Comparison of ENCODE assay signal across 8 cellular contexts in the genomic region with DNA sequence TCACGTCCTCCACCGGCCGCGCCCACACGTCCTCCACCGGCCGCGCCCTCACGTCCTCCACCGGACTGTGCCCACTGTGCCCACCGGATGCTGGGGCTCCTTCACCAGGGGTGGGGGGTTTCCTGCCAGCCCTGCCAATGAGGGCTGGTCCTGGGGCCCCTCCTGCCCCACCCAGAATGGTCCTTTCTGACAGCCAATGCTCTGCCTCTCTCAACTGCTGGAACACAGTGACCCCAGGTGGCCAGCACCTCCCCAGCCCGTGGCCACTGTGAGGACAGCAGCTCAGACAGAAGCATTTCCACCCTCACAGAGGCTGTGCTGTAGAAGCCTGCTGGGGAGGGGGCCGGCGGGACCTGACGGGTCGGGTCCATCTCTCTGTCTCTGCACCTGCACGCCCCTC.
A peak's percentile ranks its signal among the peaks of the same experiment; 100 is the strongest.
DNase-seq lines count a peak whose midpoint lies in the region; ATAC-seq lines count a peak whose summit lies in the region.

No MANE protein-coding gene starts in this region.

- H3K27me3 Mint-ChIP-seq in naive thymus-derived CD8-positive, alpha-beta T cell = no peaks in the 10 kb centered on the region

- DNase-seq in EH (ENCODE audit: low read depth) = peak; percentile 56
- peak; percentile 78 for DNase-seq in SK-MEL-5 (ENCODE audit: low read depth, low spot score)
- peak; percentile 77 to 88 for DNase-seq in T47D (ENCODE audit: low read depth in 1 of 2, low spot score in 1 of 2)
- peak in 8 of 10 donors; percentile 24 to 72 (median 37) for DNase-seq in naive thymus-derived CD8-positive, alpha-beta T cell
- no peak for DNase-seq in NCI-H1930 (lab: John Stamatoyannopoulos, UW)
- DNase-seq in dedifferentiated amniotic fluid mesenchymal stem cell (ENCODE audit: extremely low spot score) = no peak
- no peak for DNase-seq in H4 (ENCODE audit: low spot score)
- DNase-seq in NCI-H2081 (lab: John Stamatoyannopoulos, UW) = no peak

- in situ Hi-C loops in SK-MEL-5 (cut with HindIII; ENCODE audit: low pct_unique_long_range_greater_than_20kb, low sequenced_read_pairs) (no loop called here), T47D (cut with HindIII; ENCODE audit: low pct_unique_long_range_greater_than_20kb, low sequenced_read_pairs) (no loop called here)

- no peaks in the 10 kb centered on the region for H3K9me3 Mint-ChIP-seq in naive thymus-derived CD8-positive, alpha-beta T cell

- ATAC-seq in naive thymus-derived CD8-positive, alpha-beta T cell = peak; percentile 49 to 76

- peaks cover 12 to 32% (median 21%) of the 10 kb centered on the region in 4 donors for H3K4me1 Mint-ChIP-seq in naive thymus-derived CD8-positive, alpha-beta T cell

- H3K27ac Mint-ChIP-seq in naive thymus-derived CD8-positive, alpha-beta T cell = peak overlapping the region in 6 of 10 donors; percentile 25 to 82 (median 64)

- POLR2A ChIA-PET in naive thymus-derived CD8-positive, alpha-beta T cell (lab: Charles Lee) = interaction anchor here (0.9 kb wide), 1 partner anchor 32 kb away, joined by 3 read pairs; no protein-coding TSS in a partner anchor

- peaks cover 0 to 7% (median 0%) of the 10 kb centered on the region in 3 donors for H3K36me3 Mint-ChIP-seq in naive thymus-derived CD8-positive, alpha-beta T cell

- H3K4me3 Mint-ChIP-seq in naive thymus-derived CD8-positive, alpha-beta T cell = peak overlapping the region in 1 of 10 donors; percentile 33

Comparison
In these comparisons a context has a peak if more than half of its experiments do, and no peak if none do; other contexts are left out.
1. DNase-seq: peak in EH (single experiment), SK-MEL-5 (single experiment), T47D (2 of 2) and naive thymus-derived CD8-positive, alpha-beta T cell (8 of 10); none in NCI-H1930 (0 of 2), dedifferentiated amniotic fluid mesenchymal stem cell (single experiment), H4 (single experiment) and NCI-H2081 (0 of 2).